ENCODE assay signal across 1 cellular context in the genomic region with DNA sequence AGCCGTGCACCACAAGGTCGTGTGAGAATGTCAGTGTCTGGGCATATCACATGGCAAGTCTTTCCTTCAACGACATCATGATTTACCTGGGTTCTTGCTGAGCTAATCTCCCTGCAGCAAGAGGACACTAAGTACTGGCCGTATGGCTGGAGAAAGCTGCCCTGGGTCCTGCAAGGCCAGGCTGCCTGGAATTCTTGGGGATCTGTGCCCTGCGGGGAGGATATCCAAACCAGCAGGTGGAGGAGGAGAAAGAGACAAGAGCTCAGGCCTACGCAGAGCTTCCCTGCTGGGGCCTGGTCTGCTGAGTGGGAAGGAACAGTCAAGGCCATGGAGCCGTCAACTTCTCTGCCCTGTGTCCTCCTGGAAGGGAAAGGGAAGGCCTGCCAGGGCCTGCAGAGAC.
TF ChIP-seq lines count a peak whose summit lies in the region.

No MANE protein-coding gene starts in this region.

TF ChIP-seq in H1, 55 proteins besides CTCF, POLR2A, EP300 and RAD21:
- no peak for TF ChIP-seq BACH1 (IDR thresholded peaks at IDR 0.05; ENCODE audit: low read length)
- TF ChIP-seq CTBP2 (IDR thresholded peaks at IDR 0.05; ENCODE audit: borderline replicate concordance, insufficient read depth, insufficient read length, low read length) = no peak
- no peak for TF ChIP-seq TCF12 (IDR thresholded peaks at IDR 0.05; ENCODE audit: low read depth, low read length)
- TF ChIP-seq SP2 (IDR thresholded peaks at IDR 0.05; ENCODE audit: low read length) = no peak
- TF ChIP-seq EGR1 (IDR thresholded peaks at IDR 0.05; ENCODE audit: borderline replicate concordance, low read depth, low read length) = no peak
- TF ChIP-seq SRF (IDR thresholded peaks at IDR 0.05; ENCODE audit: low read depth, low read length) = no peak
- no peak for TF ChIP-seq ZNF274 (IDR thresholded peaks at IDR 0.05; ENCODE audit: borderline replicate concordance, extremely low read depth, low read length)
- TF ChIP-seq ASH2L (IDR thresholded peaks at IDR 0.05; ENCODE audit: low read length) = no peak
- no peak for TF ChIP-seq SP1 (IDR thresholded peaks at IDR 0.05; ENCODE audit: low read depth, low read length)
- TF ChIP-seq GABPA (IDR thresholded peaks at IDR 0.05; ENCODE audit: borderline replicate concordance, insufficient read depth, low read length) = no peak
- TF ChIP-seq RXRA (IDR thresholded peaks at IDR 0.05; ENCODE audit: insufficient read depth, low read depth, low read length) = no peak
- no peak for TF ChIP-seq CHD1 (IDR thresholded peaks at IDR 0.05; ENCODE audit: low read depth, low read length)
- TF ChIP-seq, protein P1, sequence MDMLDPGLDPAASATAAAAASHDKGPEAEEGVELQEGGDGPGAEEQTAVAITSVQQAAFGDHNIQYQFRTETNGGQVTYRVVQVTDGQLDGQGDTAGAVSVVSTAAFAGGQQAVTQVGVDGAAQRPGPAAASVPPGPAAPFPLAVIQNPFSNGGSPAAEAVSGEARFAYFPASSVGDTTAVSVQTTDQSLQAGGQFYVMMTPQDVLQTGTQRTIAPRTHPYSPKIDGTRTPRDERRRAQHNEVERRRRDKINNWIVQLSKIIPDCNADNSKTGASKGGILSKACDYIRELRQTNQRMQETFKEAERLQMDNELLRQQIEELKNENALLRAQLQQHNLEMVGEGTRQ (IDR thresholded peaks at IDR 0.05; ENCODE audit: low read length) = no peak
